ENCODE assay signal across 8 cellular contexts in genomic region chr2:99140860-99141109, GRCh38. TPM values are rescaled to one million over a fixed set of nuclear protein-coding genes. Genes with fewer than 3 reads are reported as not detected.
DNase-seq lines count a peak whose midpoint lies in the region; ATAC-seq and TF ChIP-seq lines count a peak whose summit lies in the region.

No MANE protein-coding gene starts in this region.

- peaks cover 12% of the 10 kb centered on the region for H3K36me3 Mint-ChIP-seq in activated naive CD4-positive, alpha-beta T cell treated with anti-CD3 and anti-CD28 coated beads, Interleukin-2, amount 50 U/mL, for 24 hours

- no peak for TF ChIP-seq CTCF in WERI-Rb-1 (IDR thresholded peaks at IDR 0.05; ENCODE audit: low read depth, low read length)
- no peak for TF ChIP-seq CTCF in heart right ventricle (IDR thresholded peaks at IDR 0.05)
- no peak for TF ChIP-seq CTCF in GM13976 (IDR thresholded peaks at IDR 0.05; ENCODE audit: borderline replicate concordance, control extremely low read depth, extremely low read depth, insufficient read depth, missing control alignments)

- intact Hi-C loops in heart right ventricle (cut with DNase I), result loop anchor here in 2 of 10 donors (2.0 to 5.0 kb wide), 2 partner anchors 14 to 42 kb away; partner anchors contain the start of genes LIPT1 (in 1 of the 2), MITD1 (in 1 of the 2), MRPL30 (in 1 of the 2) and TSGA10 (in 1 of the 2)

- peak overlapping the region; percentile 71 to 82 (median 74) for H3K9ac ChIP-seq in skeletal muscle tissue (ENCODE audit: low read depth in 1 of 3, low read length in 3 of 3)

- H3K4me3 ChIP-seq in WERI-Rb-1 (ENCODE audit: low read depth, low read length) (peak overlapping the region; percentile 44), heart right ventricle (peak overlapping the region; percentile 68 to 99 (median 88)), skeletal muscle tissue (ENCODE audit: low read length in 3 of 3) (peak overlapping the region; percentile 80 to 92 (median 85))

- H3K27me3 ChIP-seq in WERI-Rb-1 (ENCODE audit: insufficient read depth, low read depth, severe bottlenecking), result no peaks in the 10 kb centered on the region
- H3K27me3 ChIP-seq in heart right ventricle, result no peaks in the 10 kb centered on the region
- H3K27me3 ChIP-seq in skeletal muscle tissue (ENCODE audit: control insufficient read depth in 3 of 3, insufficient read depth in 3 of 3, low read length in 3 of 3), result no peaks in the 10 kb centered on the region

- peaks cover 18% of the 10 kb centered on the region for H3K4me1 Mint-ChIP-seq in activated naive CD4-positive, alpha-beta T cell treated with anti-CD3 and anti-CD28 coated beads, Interleukin-2, amount 50 U/mL, for 24 hours

- H3K9me3 ChIP-seq in WERI-Rb-1 (ENCODE audit: severe bottlenecking) (no peaks in the 10 kb centered on the region), heart right ventricle (no peaks in the 10 kb centered on the region), skeletal muscle tissue (ENCODE audit: control insufficient read depth in 3 of 3, low read length in 3 of 3) (no peaks in the 10 kb centered on the region)

- 0 to 1% methylated on average over 16 to 21 of the region's 21 CpGs for WGBS in heart right ventricle, 2 donors

- DNase-seq in activated naive CD4-positive, alpha-beta T cell treated with Interleukin-2 at 50 U/mL for 16 hours, result no peak
- DNase-seq in WERI-Rb-1 (no peak), heart right ventricle (no peak), GM13976 (ENCODE audit: low spot score) (no peak)
- DNase-seq in stimulated activated CD4-positive, alpha-beta T cell treated with anti-CD3 and anti-CD28 coated beads, Interleukin-2, amount 100 ng/mL, for 48 hours, result no peak

- H3K36me3 ChIP-seq in WERI-Rb-1 (no peaks in the 10 kb centered on the region), heart right ventricle (no peaks in the 10 kb centered on the region), skeletal muscle tissue (ENCODE audit: control insufficient read depth in 3 of 3, insufficient read depth in 3 of 3, low read length in 3 of 3) (no peaks in the 10 kb centered on the region)

- H3K4me3 Mint-ChIP-seq in activated naive CD4-positive, alpha-beta T cell treated with anti-CD3 and anti-CD28 coated beads, Interleukin-2, amount 50 U/mL, for 24 hours, result peak overlapping the region; percentile 96

- in situ Hi-C loops in GM13976 (cut with MboI; ENCODE audit: low sequenced_read_pairs, unreplicated experiment), result no loop called here

- H3K4me1 ChIP-seq in heart right ventricle (peaks cover 0 to 19% (median 12%) of the 10 kb centered on the region in 9 donors), skeletal muscle tissue (ENCODE audit: control insufficient read depth in 3 of 3, insufficient read depth in 3 of 3, low read length in 3 of 3) (peaks cover 3 to 15% (median 8%) of the 10 kb centered on the region in 3 donors)

- ATAC-seq in HG03095 (IDR thresholded peaks at IDR 0.05; ENCODE audit: unreplicated experiment) (peak; percentile 30), heart right ventricle (peak; percentile 34 to 73 (median 65))

- H3K27ac ChIP-seq in WERI-Rb-1, result peak overlapping the region; percentile 63
- peak overlapping the region in 9 of 10 donors; percentile 36 to 82 (median 72) for H3K27ac ChIP-seq in heart right ventricle
- no peak overlapping the region for H3K27ac ChIP-seq in skeletal muscle tissue (ENCODE audit: low read depth, low read length)

- no peaks in the 10 kb centered on the region for H3K27me3 Mint-ChIP-seq in activated naive CD4-positive, alpha-beta T cell treated with anti-CD3 and anti-CD28 coated beads, Interleukin-2, amount 50 U/mL, for 24 hours

- H3K27ac Mint-ChIP-seq in activated naive CD4-positive, alpha-beta T cell treated with anti-CD3 and anti-CD28 coated beads, Interleukin-2, amount 50 U/mL, for 24 hours, result peak overlapping the region; percentile 77

- H3K9me3 Mint-ChIP-seq in activated naive CD4-positive, alpha-beta T cell treated with anti-CD3 and anti-CD28 coated beads, Interleukin-2, amount 50 U/mL, for 24 hours, result peaks cover 7% of the 10 kb centered on the region

RNA-seq across cellular contexts. Expression of gene C2orf15, which starts 0.7 kb away (rescaled TPM):
- total RNA-seq in heart right ventricle (under 1 TPM in 3 of 10 donors, not detected in 7; 0.23 to 0.30 (median 0.28) TPM), skeletal muscle tissue (not detected)
- under 1 TPM in 1 of 2 donors, not detected in 1; 0.03 TPM for polyA plus RNA-seq in heart right ventricle

RNA-seq across cellular contexts. Expression of gene TSGA10, which starts 14.0 kb away (rescaled TPM):
- total RNA-seq in heart right ventricle (1 to 10 TPM; 1.4 to 4.1 (median 3.0) TPM), skeletal muscle tissue (2.1 TPM)
- under 1 TPM; 0.52 to 0.59 TPM for polyA plus RNA-seq in heart right ventricle

RNA-seq across cellular contexts. Expression of gene LIPT1, which starts 14.0 kb away (rescaled TPM):
- total RNA-seq in heart right ventricle (10 to 100 TPM in 1 of 10 donors, 1 to 10 TPM in 9; 6.2 to 10.1 (median 7.6) TPM), skeletal muscle tissue (6.8 TPM)
- 10 to 100 TPM in 1 of 2 donors, 1 to 10 TPM in 1; 4.2 to 18.5 TPM for polyA plus RNA-seq in heart right ventricle

RNA-seq across cellular contexts. Expression of gene MITD1, which starts 40.1 kb away (rescaled TPM):
- total RNA-seq in heart right ventricle (10 to 100 TPM in 9 of 10 donors, 1 to 10 TPM in 1; 9.3 to 14.2 (median 11.8) TPM), skeletal muscle tissue (11.5 TPM)
- 10 to 100 TPM; 24.6 to 45.9 TPM for polyA plus RNA-seq in heart right ventricle

RNA-seq across cellular contexts. Expression of gene MRPL30, which starts 40.2 kb away (rescaled TPM):
- 10 to 100 TPM; 31.9 to 43.2 (median 36.1) TPM for total RNA-seq in heart right ventricle
- 10 to 100 TPM; 19.0 to 19.4 TPM for polyA plus RNA-seq in heart right ventricle
- 48.0 TPM for total RNA-seq in skeletal muscle tissue
